In the genomic region with DNA sequence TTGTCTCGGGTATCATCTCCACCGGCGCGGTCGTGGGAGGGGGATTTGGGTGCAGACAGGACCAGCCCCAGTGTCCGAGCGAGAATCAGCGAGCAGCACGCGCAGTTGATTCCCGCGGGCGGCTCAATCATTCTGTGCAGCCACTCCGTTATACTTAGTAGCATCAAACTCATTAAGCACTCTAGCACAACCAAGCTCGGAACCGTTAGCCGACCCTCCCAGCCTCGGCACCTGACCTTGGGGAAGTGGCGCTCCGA, we compare ENCODE assay signal across 8 cellular contexts. TPM values are rescaled to one million over a fixed set of nuclear protein-coding genes. Genes with fewer than 3 reads are reported as not detected.
A peak's percentile ranks its signal among the peaks of the same experiment; 100 is the strongest.
DNase-seq lines count a peak whose midpoint lies in the region; ATAC-seq and TF ChIP-seq lines count a peak whose summit lies in the region.

No MANE protein-coding gene starts in this region.

- H3K27ac ChIP-seq in SJCRH30, result no peak overlapping the region; the same call in 1 of the 2 replicates

- H3K9me3 ChIP-seq in SJCRH30 (replicated peaks), result no peaks in the 10 kb centered on the region

- DNase-seq in GM12864 (ENCODE audit: low read depth) (no peak), SJCRH30 (no peak), fibroblast of pulmonary artery (ENCODE audit: low read depth) (no peak), progenitor cell of endocrine pancreas (ENCODE audit: low spot score, unreplicated experiment) (no peak), GM03348 (ENCODE audit: low spot score) (no peak), SHP77 treated with DMSO at 0.1 percent for 48 hours (lab: John Stamatoyannopoulos, UW) (no peak)

- H3K27ac Mint-ChIP-seq in progenitor cell of endocrine pancreas, result peak overlapping the region; percentile 95

- H3K27me3 Mint-ChIP-seq in progenitor cell of endocrine pancreas, result no peaks in the 10 kb centered on the region

- H3K36me3 ChIP-seq in SJCRH30, result no peaks in the 10 kb centered on the region

- peak overlapping the region; percentile 61 for H3K4me3 ChIP-seq in GM12864 (ENCODE audit: low read depth, low read length)
- peak overlapping the region; percentile 89 for H3K4me3 ChIP-seq in SJCRH30
- H3K4me3 ChIP-seq in fibroblast of pulmonary artery (replicated peaks; ENCODE audit: low read depth, low read length), result peak overlapping the region; percentile 93

- TF ChIP-seq CTCF in GM12864 (IDR thresholded peaks at IDR 0.05; ENCODE audit: low read depth, low read length, missing control alignments) (no peak), fibroblast of pulmonary artery (IDR thresholded peaks at IDR 0.05; ENCODE audit: low read length, missing control alignments) (no peak), progenitor cell of endocrine pancreas (IDR thresholded peaks at IDR 0.05; ENCODE audit: unreplicated experiment) (no peak)

- peaks cover 16% of the 10 kb centered on the region for H3K4me1 ChIP-seq in SJCRH30

- ATAC-seq in HG03039 (IDR thresholded peaks at IDR 0.05; ENCODE audit: unreplicated experiment), result no peak
- ATAC-seq in GM19467 (IDR thresholded peaks at IDR 0.05; ENCODE audit: unreplicated experiment), result no peak

- no peaks in the 10 kb centered on the region for H3K9me3 Mint-ChIP-seq in progenitor cell of endocrine pancreas (ENCODE audit: low read depth)

- H3K4me1 Mint-ChIP-seq in progenitor cell of endocrine pancreas (ENCODE audit: low read depth), result peaks cover 20% of the 10 kb centered on the region

- H3K27me3 ChIP-seq in SJCRH30, result no peaks in the 10 kb centered on the region

- H3K4me3 Mint-ChIP-seq in progenitor cell of endocrine pancreas (ENCODE audit: low read depth), result peak overlapping the region; percentile 92

- peaks cover 2% of the 10 kb centered on the region for H3K36me3 Mint-ChIP-seq in progenitor cell of endocrine pancreas (ENCODE audit: insufficient read depth)

RNA-seq across cellular contexts. Expression of gene KYAT1, which starts 0.2 kb away (rescaled TPM):
- total RNA-seq in SJCRH30 (2014; rRNA removed; shearing (Covaris generic)), result 8.4 and 9.4 TPM in 2 replicates
- 11.5 and 11.7 TPM in 2 replicates for total RNA-seq in progenitor cell of endocrine pancreas

RNA-seq across cellular contexts. Expression of gene LRRC8A, which starts 0.4 kb away (rescaled TPM):
- 50.8 and 54.2 TPM in 2 replicates for total RNA-seq in SJCRH30 (2014; rRNA removed; shearing (Covaris generic))
- 38.2 and 38.8 TPM in 2 replicates for total RNA-seq in progenitor cell of endocrine pancreas

RNA-seq across cellular contexts. Expression of gene PHYHD1, which starts 39.2 kb away (rescaled TPM):
- total RNA-seq in SJCRH30 (2014; rRNA removed; shearing (Covaris generic)), result 20.7 and 23.2 TPM in 2 replicates
- total RNA-seq in progenitor cell of endocrine pancreas, result 19.9 and 21.3 TPM in 2 replicates

RNA-seq across cellular contexts. Expression of gene SPOUT1, which starts 52.0 kb away (rescaled TPM):
- 38.3 and 38.5 TPM in 2 replicates for total RNA-seq in SJCRH30 (2014; rRNA removed; shearing (Covaris generic))
- 47.5 and 57.9 TPM in 2 replicates for total RNA-seq in progenitor cell of endocrine pancreas
